Comparison of ENCODE assay signal across 10 cellular contexts in genomic region chr2:44578401-44579135, GRCh38.
DNase-seq lines count a peak whose midpoint lies in the region; ATAC-seq and TF ChIP-seq lines count a peak whose summit lies in the region.
"Had no signal": no experiment of that assay in that cellular context is flagged by ENCODE, and none has a peak within 500 bp of the region (broad histone marks: within the 10 kb centered on the region; RNA-seq: fewer than 3 reads in every experiment).

No MANE protein-coding gene starts in this region.

- ATAC-seq in GM21360 (IDR thresholded peaks at IDR 0.05; ENCODE audit: unreplicated experiment): peak; percentile 53

- no peak for TF ChIP-seq CTCF in AG09319 (IDR thresholded peaks at IDR 0.05; ENCODE audit: low read depth, low read length)
- no peak for TF ChIP-seq CTCF in fibroblast of pulmonary artery (IDR thresholded peaks at IDR 0.05; ENCODE audit: low read length, missing control alignments)

- peak; percentile 22 for DNase-seq in AG09319 (ENCODE audit: extremely low read depth, low read depth)
- DNase-seq in NCI-H69 (lab: John Stamatoyannopoulos, UW): peak; percentile 22
- DNase-seq in fibroblast of pulmonary artery (ENCODE audit: low read depth): peak; percentile 91
- no peak for DNase-seq in stimulated activated CD4-positive, alpha-beta T cell treated with anti-CD3 and anti-CD28 coated beads, Interleukin-4, amount 100 ng/mL, for 4 hours
- DNase-seq in NCI-H524 (lab: John Stamatoyannopoulos, UW): no peak
- DNase-seq in iPS-NIHi11 (ENCODE audit: low spot score): no peak
- no peak for DNase-seq in NCI-H2171 treated with DMSO at 0.1 percent for 48 hours (lab: John Stamatoyannopoulos, UW)
- DNase-seq: heart right ventricle had no signal

- H3K4me3 ChIP-seq in fibroblast of pulmonary artery (replicated peaks; ENCODE audit: low read depth, low read length): peak overlapping the region; percentile 39
- H3K4me3 ChIP-seq: SJSA1 had no signal

Comparison
In these comparisons a context has a peak if more than half of its experiments do, and no peak if none do; other contexts are left out.
1. DNase-seq: peak in AG09319 (single experiment), NCI-H69 (single experiment) and fibroblast of pulmonary artery (single experiment); none in stimulated activated CD4-positive, alpha-beta T cell treated with anti-CD3 and anti-CD28 coated beads, Interleukin-4, amount 100 ng/mL, for 4 hours (0 of 2), NCI-H524 (0 of 2), iPS-NIHi11 (single experiment) and NCI-H2171 treated with DMSO at 0.1 percent for 48 hours (single experiment).